25 cellular contexts compared by ENCODE assay signal in the genomic region with DNA sequence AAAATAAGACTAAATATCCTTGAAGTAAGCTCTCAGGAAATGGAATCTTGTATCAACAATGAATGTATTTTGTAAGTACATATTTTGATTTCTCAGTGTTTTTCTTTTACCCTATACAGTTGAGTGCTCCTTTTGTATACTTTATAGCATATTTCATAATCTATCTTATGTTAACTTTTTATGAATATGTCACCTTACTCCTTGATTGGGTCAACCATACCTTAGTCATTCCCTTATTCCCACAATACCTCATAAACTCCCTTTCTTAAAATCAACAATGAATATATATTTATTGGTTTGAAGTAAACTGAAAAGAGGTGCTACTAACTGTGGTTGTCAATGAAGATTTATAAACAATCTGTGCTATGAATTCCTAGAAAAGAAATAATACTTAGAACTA.
DNase-seq lines count a peak whose midpoint lies in the region; ATAC-seq, FAIRE-seq and TF ChIP-seq lines count a peak whose summit lies in the region.
"Had no signal": no experiment of that assay in that cellular context is flagged by ENCODE, and none has a peak within 500 bp of the region (broad histone marks: within the 10 kb centered on the region; RNA-seq: fewer than 3 reads in every experiment).

No MANE protein-coding gene starts in this region.

- peaks cover 18 to 33% (median 25%) of the 10 kb centered on the region in 3 experiments for H3K36me3 Mint-ChIP-seq in H9 (ENCODE audit: insufficient read depth in 1 of 3, low read depth in 3 of 3)
- no peaks in the 10 kb centered on the region for H3K36me3 Mint-ChIP-seq in activated naive CD8-positive, alpha-beta T cell treated with anti-CD3 and anti-CD28 coated beads, Interleukin-2, amount 50 U/mL, for 24 hours (ENCODE audit: low read depth)
- H3K36me3 Mint-ChIP-seq: CD4-positive, CD25-positive, alpha-beta regulatory T cell; CD8-positive, alpha-beta memory T cell had no signal

- no peak overlapping the region for H2BK5ac ChIP-seq in H9 (ENCODE audit: insufficient read length, low read length)

- H3K56ac ChIP-seq in H9 (ENCODE audit: insufficient read length, low read depth, low read length), result no peak overlapping the region

- no peaks in the 10 kb centered on the region for H3K23me2 ChIP-seq in H9 (ENCODE audit: insufficient read length, low read depth, low read length, poor library complexity, severe bottlenecking)

- no peak overlapping the region for H2AK5ac ChIP-seq in H9 (ENCODE audit: insufficient read length, low read length)

- H3T11ph ChIP-seq in H9 (ENCODE audit: low read length), result no peak overlapping the region

- H2BK20ac ChIP-seq in H9 (ENCODE audit: low read depth, low read length, poor library complexity, severe bottlenecking), result no peak overlapping the region

- H3K27ac ChIP-seq in H9 (ENCODE audit: insufficient read length, low read depth, low read length) (peak overlapping the region; percentile 39), HUES64 (ENCODE audit: low read depth, low read length) (peak overlapping the region; percentile 72; the same call in 1 of the 2 replicates)
- H3K27ac ChIP-seq: GM23248 had no signal

- no peak overlapping the region for H3K4ac ChIP-seq in H9 (ENCODE audit: low read depth, low read length)

- no peaks in the 10 kb centered on the region for H3K79me1 ChIP-seq in H9 (ENCODE audit: insufficient read depth, low read depth, low read length, poor library complexity, severe bottlenecking)

- H2AFZ ChIP-seq in H9 (ENCODE audit: low read length), result no peak overlapping the region
- H2AFZ ChIP-seq: GM23248 had no signal

- no peak overlapping the region for H3K4me3 ChIP-seq in HUES64 (ENCODE audit: low read length)
- no peak overlapping the region for H3K4me3 ChIP-seq in bronchial epithelial cell (ENCODE audit: low read depth, low read length)
- H3K4me3 ChIP-seq: GM12878, GM23248 had no signal

- H3K4me1 Mint-ChIP-seq in H9, result peaks cover 26 to 33% of the 10 kb centered on the region in 2 experiments
- no peaks in the 10 kb centered on the region for H3K4me1 Mint-ChIP-seq in activated naive CD8-positive, alpha-beta T cell treated with anti-CD3 and anti-CD28 coated beads, Interleukin-2, amount 50 U/mL, for 24 hours
- H3K4me1 Mint-ChIP-seq: CD4-positive, CD25-positive, alpha-beta regulatory T cell; CD8-positive, alpha-beta memory T cell had no signal

- no peak overlapping the region for H2BK120ac ChIP-seq in H9 (ENCODE audit: low read depth, low read length, poor library complexity, severe bottlenecking)

- H3K9me3 ChIP-seq in H9 (ENCODE audit: control insufficient read depth, low read depth, low read length) (no peaks in the 10 kb centered on the region), HUES64 (ENCODE audit: insufficient read depth, low read depth, low read length) (0 out of 2 replicates have a peak, but pooled peaks cover 3% of the 10 kb centered on the region)
- H3K9me3 ChIP-seq: BE2C had no signal

- H3K23ac ChIP-seq in H9 (ENCODE audit: insufficient read length, low read depth, low read length), result no peak overlapping the region

- H3K9ac ChIP-seq in H9 (ENCODE audit: extremely low read depth, insufficient read length, low read length), result no peak overlapping the region
- H3K9ac ChIP-seq in HUES64 (ENCODE audit: low read depth, low read length), result no peak overlapping the region
- H3K9ac ChIP-seq: GM23248 had no signal

- H3K27me3 ChIP-seq in H9 (ENCODE audit: insufficient read depth, low read length), result no peaks in the 10 kb centered on the region
- H3K27me3 ChIP-seq in HUES64 (ENCODE audit: insufficient read depth, low read length), result no peaks in the 10 kb centered on the region; the same call in 1 of the 2 replicates
- no peaks in the 10 kb centered on the region for H3K27me3 ChIP-seq in bronchial epithelial cell (ENCODE audit: control insufficient read depth, insufficient read depth, low read length)
- H3K27me3 ChIP-seq: BE2C had no signal

- H4K20me1 ChIP-seq in H9 (ENCODE audit: control insufficient read depth, insufficient read depth, insufficient read length), result no peaks in the 10 kb centered on the region

- no peak overlapping the region for H3K14ac ChIP-seq in H9 (ENCODE audit: insufficient read depth, low read length)

- H2BK15ac ChIP-seq in H9 (ENCODE audit: low read depth, low read length), result no peak overlapping the region

- peaks cover 24% of the 10 kb centered on the region in 2 experiments for H3K9me3 Mint-ChIP-seq in H9
- H3K9me3 Mint-ChIP-seq in activated naive CD8-positive, alpha-beta T cell treated with anti-CD3 and anti-CD28 coated beads, Interleukin-2, amount 50 U/mL, for 24 hours, result peaks cover 13% of the 10 kb centered on the region

- H3K4me2 ChIP-seq in H9 (ENCODE audit: insufficient read depth, insufficient read length, low read length), result no peak overlapping the region

- no peak for FAIRE-seq in bronchial epithelial cell (lab: Jason Lieb, UNC)
- FAIRE-seq: GM12878, GM19239, HepG2 had no signal

- no peak overlapping the region for H4K5ac ChIP-seq in H9 (ENCODE audit: insufficient read length, low read depth, low read length)

- no peak for ATAC-seq in activated naive CD8-positive, alpha-beta T cell treated with anti-CD3 and anti-CD28 coated beads, Interleukin-2, amount 50 U/mL, for 24 hours
- ATAC-seq in GM18861 (IDR thresholded peaks at IDR 0.05; ENCODE audit: unreplicated experiment), result no peak
- ATAC-seq: GM12878, HCT116, HepG2 had no signal

- H3K4me1 ChIP-seq in H9 (ENCODE audit: insufficient read depth, low read length) (peaks cover 7% of the 10 kb centered on the region; the same call in 1 of the 2 replicates), HUES64 (ENCODE audit: insufficient read depth, low read length) (peaks cover 20% of the 10 kb centered on the region)
- H3K4me1 ChIP-seq: BE2C had no signal

- TF ChIP-seq CTCF in H9 (conservative IDR thresholded peaks at IDR 0.05) (no peak), bronchial epithelial cell (IDR thresholded peaks at IDR 0.05; ENCODE audit: insufficient read depth, low read length, severe bottlenecking) (no peak)

- H3K36me3 ChIP-seq in HUES64 (ENCODE audit: insufficient read depth, low read length) (no peaks in the 10 kb centered on the region), bronchial epithelial cell (ENCODE audit: control insufficient read depth, insufficient read depth, low read length) (no peaks in the 10 kb centered on the region)
- H3K36me3 ChIP-seq: BE2C had no signal

- no peak overlapping the region for H2BK12ac ChIP-seq in H9 (ENCODE audit: insufficient read length, low read depth, low read length)

- H3K18ac ChIP-seq in H9 (ENCODE audit: insufficient read length, low read depth, low read length), result no peak overlapping the region

- no peak overlapping the region; a peak in 2 of 7 replicates for H3K27ac Mint-ChIP-seq in H9
- no peak overlapping the region for H3K27ac Mint-ChIP-seq in activated naive CD8-positive, alpha-beta T cell treated with anti-CD3 and anti-CD28 coated beads, Interleukin-2, amount 50 U/mL, for 24 hours
- H3K27ac Mint-ChIP-seq: CD4-positive, CD25-positive, alpha-beta regulatory T cell; CD8-positive, alpha-beta memory T cell; HFFc6 had no signal

- peaks cover 3% of the 10 kb centered on the region for H3K27me3 Mint-ChIP-seq in H9 (ENCODE audit: low read depth)
- no peaks in the 10 kb centered on the region for H3K27me3 Mint-ChIP-seq in activated naive CD8-positive, alpha-beta T cell treated with anti-CD3 and anti-CD28 coated beads, Interleukin-2, amount 50 U/mL, for 24 hours
- H3K27me3 Mint-ChIP-seq: CD4-positive, CD25-positive, alpha-beta regulatory T cell; CD8-positive, alpha-beta memory T cell had no signal

- DNase-seq in H9 (no peak), bronchial epithelial cell (ENCODE audit: low read depth) (peak; percentile 17), iris pigment epithelial cell (ENCODE audit: low read depth) (peak; percentile 23), 8988T (no peak), erythroblast (lab: John Stamatoyannopoulos, UW) (no peak)
- no peak for DNase-seq in activated naive CD8-positive, alpha-beta T cell treated with anti-CD3 and anti-CD28 coated beads, Interleukin-2, amount 50 U/mL, for 24 hours
- DNase-seq: ACHN; BE2C; C1 segment of cervical spinal cord; CD4-positive, CD25-positive, alpha-beta regulatory T cell; CD8-positive, alpha-beta memory T cell; COR-L47; DMS 273 treated with DMSO at 0.1 percent for 48 hours; DMS53; DND-41; EL; GM23248; HFFc6; KG1 had no signal

- H4K91ac ChIP-seq in H9 (ENCODE audit: insufficient read length, low read depth, low read length), result no peak overlapping the region

- no peaks in the 10 kb centered on the region for H3K79me2 ChIP-seq in H9 (ENCODE audit: insufficient read depth, low read length)

- TF ChIP-seq POLR2A in erythroblast (IDR thresholded peaks at IDR 0.05; ENCODE audit: low read length), result no peak

- no peak overlapping the region for H3K4me3 Mint-ChIP-seq in H9
- H3K4me3 Mint-ChIP-seq in activated naive CD8-positive, alpha-beta T cell treated with anti-CD3 and anti-CD28 coated beads, Interleukin-2, amount 50 U/mL, for 24 hours, result no peak overlapping the region
- H3K4me3 Mint-ChIP-seq: CD4-positive, CD25-positive, alpha-beta regulatory T cell; CD8-positive, alpha-beta memory T cell; HFFc6 had no signal

- no peak overlapping the region for H4K8ac ChIP-seq in H9 (replicated peaks; ENCODE audit: insufficient read length, low read depth, low read length)

Comparison
In these comparisons a context has a peak if more than half of its experiments do, and no peak if none do; other contexts are left out.
1. DNase-seq: peak in bronchial epithelial cell (single experiment) and iris pigment epithelial cell (single experiment); none in H9 (single experiment), 8988T (single experiment), erythroblast (0 of 2) and activated naive CD8-positive, alpha-beta T cell treated with anti-CD3 and anti-CD28 coated beads, Interleukin-2, amount 50 U/mL, for 24 hours (single experiment).